In genomic region chr18:57523171-57523956, GRCh38 we compare ENCODE assay signal across 10 cellular contexts.
A peak's percentile ranks its signal among the peaks of the same experiment; 100 is the strongest.
DNase-seq lines count a peak whose midpoint lies in the region; ATAC-seq lines count a peak whose summit lies in the region.
"Had no signal": no experiment of that assay in that cellular context is flagged by ENCODE, and none has a peak within 500 bp of the region (broad histone marks: within the 10 kb centered on the region; RNA-seq: fewer than 3 reads in every experiment).

No MANE protein-coding gene starts in this region.

- H3K36me3 Mint-ChIP-seq in memory B cell = no peaks in the 10 kb centered on the region

- no peak overlapping the region for H3K4me3 Mint-ChIP-seq in memory B cell

- peaks cover 3% of the 10 kb centered on the region for H3K27me3 Mint-ChIP-seq in memory B cell

- peak overlapping the region; percentile 11 for H3K27ac Mint-ChIP-seq in memory B cell

- ATAC-seq in GM18909 (IDR thresholded peaks at IDR 0.05; ENCODE audit: poor library complexity, unreplicated experiment) = peak; percentile 59
- ATAC-seq in HG03196 (IDR thresholded peaks at IDR 0.05; ENCODE audit: unreplicated experiment) = peak; percentile 56
- ATAC-seq in memory B cell (ENCODE audit: low read depth) = peak; percentile 73
- ATAC-seq in HG03342 (IDR thresholded peaks at IDR 0.05; ENCODE audit: unreplicated experiment) = no peak
- ATAC-seq in HG03520 (IDR thresholded peaks at IDR 0.05; ENCODE audit: unreplicated experiment) = no peak

- H3K4me1 Mint-ChIP-seq in memory B cell = peaks cover 7% of the 10 kb centered on the region

- H3K9me3 Mint-ChIP-seq in memory B cell = peaks cover 5% of the 10 kb centered on the region

- DNase-seq in SHP77 (lab: John Stamatoyannopoulos, UW) (peak; percentile 22 to 55), memory B cell (ENCODE audit: low spot score in 2 of 2) (no peak)
- DNase-seq in stimulated activated CD4-positive, alpha-beta T cell treated with anti-CD3 and anti-CD28 coated beads, Interleukin-4, amount 100 ng/mL, for 24 hours = no peak
- no peak for DNase-seq in activated effector memory CD4-positive, alpha-beta T cell treated with Interleukin-2 at 50 U/mL for 16 hours
- DNase-seq: HCEC 1CT, NCI-H2081 had no signal

Comparison
In these comparisons a context has a peak if more than half of its experiments do, and no peak if none do; other contexts are left out.
1. ATAC-seq: peak in GM18909 (single experiment), HG03196 (single experiment) and memory B cell (single experiment); none in HG03342 (single experiment) and HG03520 (single experiment).
2. DNase-seq: peak in SHP77 (2 of 2); none in memory B cell (0 of 2), stimulated activated CD4-positive, alpha-beta T cell treated with anti-CD3 and anti-CD28 coated beads, Interleukin-4, amount 100 ng/mL, for 24 hours (single experiment) and activated effector memory CD4-positive, alpha-beta T cell treated with Interleukin-2 at 50 U/mL for 16 hours (single experiment).